Comparison of ENCODE assay signal across 20 cellular contexts in the genomic region with DNA sequence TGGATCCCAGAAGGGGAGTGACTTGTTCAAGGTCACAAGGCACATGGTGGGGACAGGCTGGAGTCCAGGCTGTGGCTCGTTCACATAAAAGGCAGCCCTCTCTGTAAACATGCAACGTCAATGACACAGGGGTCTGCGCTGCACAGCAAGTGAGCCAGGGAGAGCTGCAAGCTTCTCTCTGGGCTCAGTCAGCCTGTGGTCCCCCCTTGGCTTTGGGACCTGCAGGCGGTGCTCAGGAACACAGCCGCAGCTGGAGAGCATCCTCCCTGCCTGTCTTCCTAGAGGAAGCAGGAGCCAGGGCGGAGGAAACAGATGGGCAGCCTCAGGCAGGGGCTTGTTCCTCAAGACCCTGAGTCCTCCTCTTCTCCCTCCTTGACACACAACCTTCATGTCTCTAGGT.
DNase-seq lines count a peak whose midpoint lies in the region; TF ChIP-seq lines count a peak whose summit lies in the region.
"Had no signal": no experiment of that assay in that cellular context is flagged by ENCODE, and none has a peak within 500 bp of the region (broad histone marks: within the 10 kb centered on the region; RNA-seq: fewer than 3 reads in every experiment).

No MANE protein-coding gene starts in this region.

- H3K79me1 ChIP-seq in H9 (ENCODE audit: insufficient read depth, low read depth, low read length, poor library complexity, severe bottlenecking) (no peaks in the 10 kb centered on the region), neuronal stem cell (ENCODE audit: low read depth, low read length) (peaks cover 2% of the 10 kb centered on the region)

- no peak overlapping the region for H2BK20ac ChIP-seq in H9 (ENCODE audit: low read depth, low read length, poor library complexity, severe bottlenecking)

- H3K9me3 Mint-ChIP-seq in H9, result no peaks in the 10 kb centered on the region
- no peaks in the 10 kb centered on the region for H3K9me3 Mint-ChIP-seq in endothelial cell (ENCODE audit: unreplicated experiment)
- H3K9me3 Mint-ChIP-seq: IgD-negative memory B cell had no signal

- H3K9me3 ChIP-seq in BLaER1 (no peaks in the 10 kb centered on the region), H9 (ENCODE audit: control insufficient read depth, low read depth, low read length) (no peaks in the 10 kb centered on the region), neuronal stem cell (replicated peaks in 1 of 2; ENCODE audit: control insufficient read depth in 2 of 2, insufficient read depth in 1 of 2, low read depth in 1 of 2, low read length in 2 of 2) (no peaks in the 10 kb centered on the region)
- H3K9me3 ChIP-seq: HAP-1, SJCRH30 had no signal

- no peak for TF ChIP-seq CTCF in H9 (conservative IDR thresholded peaks at IDR 0.05)
- no peak for TF ChIP-seq CTCF in endothelial cell (IDR thresholded peaks at IDR 0.05; ENCODE audit: unreplicated experiment)

- H3K27ac ChIP-seq in BLaER1, result no peak overlapping the region
- no peak overlapping the region for H3K27ac ChIP-seq in H9 (ENCODE audit: insufficient read length, low read depth, low read length)
- no peak overlapping the region for H3K27ac ChIP-seq in neuronal stem cell (replicated peaks; ENCODE audit: low read length)
- H3K27ac ChIP-seq: C4-2B, SJCRH30 had no signal

- H3K36me3 Mint-ChIP-seq in H9 (ENCODE audit: insufficient read depth in 1 of 3, low read depth in 3 of 3) (no peaks in the 10 kb centered on the region; a peak in 1 of 7 replicates), endothelial cell (ENCODE audit: low read depth, unreplicated experiment) (no peaks in the 10 kb centered on the region)
- H3K36me3 Mint-ChIP-seq: IgD-negative memory B cell had no signal

- H4K5ac ChIP-seq in H9 (ENCODE audit: insufficient read length, low read depth, low read length), result no peak overlapping the region

- H2BK12ac ChIP-seq in H9 (ENCODE audit: insufficient read length, low read depth, low read length), result no peak overlapping the region
- no peak overlapping the region for H2BK12ac ChIP-seq in neuronal stem cell (ENCODE audit: low read length)

- no peak overlapping the region for H3K4ac ChIP-seq in H9 (ENCODE audit: low read depth, low read length)
- no peak overlapping the region for H3K4ac ChIP-seq in neuronal stem cell (ENCODE audit: low read length)

- POLR2A ChIA-PET in HEK293T (lab: Yijun Ruan, JAX), result no interaction called here

- no peaks in the 10 kb centered on the region for H3K23me2 ChIP-seq in H9 (ENCODE audit: insufficient read length, low read depth, low read length, poor library complexity, severe bottlenecking)

- CTCF ChIA-PET in HEK293T (lab: Yijun Ruan, JAX), result no interaction called here

- H2AK5ac ChIP-seq in H9 (ENCODE audit: insufficient read length, low read length), result no peak overlapping the region
- no peak overlapping the region for H2AK5ac ChIP-seq in neuronal stem cell (ENCODE audit: low read depth, low read length)

- H3K23ac ChIP-seq in H9 (ENCODE audit: insufficient read length, low read depth, low read length), result no peak overlapping the region
- H3K23ac ChIP-seq in neuronal stem cell (ENCODE audit: low read depth, low read length, poor library complexity), result no peak overlapping the region

- H3K4me1 Mint-ChIP-seq in H9 (peaks cover 28 to 35% of the 10 kb centered on the region in 2 experiments), endothelial cell (ENCODE audit: unreplicated experiment) (peaks cover 29% of the 10 kb centered on the region)

- no peaks in the 10 kb centered on the region for H3K27me3 ChIP-seq in BLaER1
- H3K27me3 ChIP-seq in H9 (ENCODE audit: insufficient read depth, low read length), result no peaks in the 10 kb centered on the region
- no peaks in the 10 kb centered on the region for H3K27me3 ChIP-seq in neuronal stem cell (ENCODE audit: control insufficient read depth in 3 of 3, insufficient read depth in 3 of 3, low read depth in 1 of 3, low read length in 3 of 3)
- H3K27me3 ChIP-seq: SJCRH30 had no signal

- H3K14ac ChIP-seq in H9 (ENCODE audit: insufficient read depth, low read length) (no peak overlapping the region), neuronal stem cell (ENCODE audit: low read length) (no peak overlapping the region)

- H3K36me3 ChIP-seq in BLaER1 (no peaks in the 10 kb centered on the region), neuronal stem cell (replicated peaks in 1 of 2; ENCODE audit: control insufficient read depth in 2 of 2, insufficient read depth in 2 of 2, low read length in 2 of 2) (peaks cover 0 to 12% of the 10 kb centered on the region in 2 donors)
- H3K36me3 ChIP-seq: HAP-1, SJCRH30 had no signal

- no peak overlapping the region for H3K4me3 ChIP-seq in BLaER1
- no peak overlapping the region for H3K4me3 ChIP-seq in neuronal stem cell (ENCODE audit: low read length in 2 of 2)
- H3K4me3 ChIP-seq: HAP-1, SJCRH30 had no signal

- peak; percentile 14 for DNase-seq in H9
- DNase-seq in endothelial cell (ENCODE audit: low spot score), result peak; percentile 50
- no peak for DNase-seq in neuronal stem cell (ENCODE audit: low spot score)
- DNase-seq in GOT3 (lab: John Stamatoyannopoulos, UW), result no peak
- no peak for DNase-seq in HEK293T (ENCODE audit: extremely low spot score)
- DNase-seq in OCI-M1 (lab: John Stamatoyannopoulos, UW), result no peak
- DNase-seq in pons (ENCODE audit: low spot score), result no peak
- DNase-seq: DMS 273 treated with DMSO at 0.1 percent for 48 hours, DND-41, Karpas-422, NCI-H1048, NCI-H1436, NCI-H1930, NCI-H2171, NCI-H526, SJCRH30 had no signal

- no peak overlapping the region for H2BK15ac ChIP-seq in H9 (ENCODE audit: low read depth, low read length)
- no peak overlapping the region for H2BK15ac ChIP-seq in neuronal stem cell (ENCODE audit: low read length)

- WGBS in H9 (ENCODE audit: extremely low coverage, insufficient read length, low lambda C conversion rate), result no CpG with 5 or more reads among the region's 6 CpGs
- no CpG with 5 or more reads among the region's 6 CpGs for WGBS in neuronal stem cell (ENCODE audit: extremely low coverage in 2 of 2, insufficient read length in 2 of 2, insufficient replicate concordance in 1 of 2), 2 donors

- H3K18ac ChIP-seq in H9 (ENCODE audit: insufficient read length, low read depth, low read length), result no peak overlapping the region
- H3K18ac ChIP-seq in neuronal stem cell (ENCODE audit: low read length), result peak overlapping the region; percentile 45

- H2AFZ ChIP-seq in H9 (ENCODE audit: low read length) (no peak overlapping the region), neuronal stem cell (ENCODE audit: low read length) (no peak overlapping the region)

- H3K9ac ChIP-seq in BLaER1 (no peak overlapping the region), H9 (ENCODE audit: extremely low read depth, insufficient read length, low read length) (no peak overlapping the region), neuronal stem cell (ENCODE audit: low read depth, low read length, poor library complexity) (no peak overlapping the region)

- H4K91ac ChIP-seq in H9 (ENCODE audit: insufficient read length, low read depth, low read length) (no peak overlapping the region), neuronal stem cell (ENCODE audit: low read depth, low read length, poor library complexity) (no peak overlapping the region)

- H4K20me1 ChIP-seq in BLaER1 (no peaks in the 10 kb centered on the region), H9 (ENCODE audit: control insufficient read depth, insufficient read depth, insufficient read length) (no peaks in the 10 kb centered on the region)

- H3K4me2 ChIP-seq in BLaER1, result peak overlapping the region; percentile 8; the same call in 1 of the 2 replicates
- H3K4me2 ChIP-seq in H9 (ENCODE audit: insufficient read depth, insufficient read length, low read length), result no peak overlapping the region
- H3K4me2 ChIP-seq in neuronal stem cell (ENCODE audit: insufficient read depth, low read length, poor library complexity, severe bottlenecking), result no peak overlapping the region

- no peak overlapping the region for H3K56ac ChIP-seq in H9 (ENCODE audit: insufficient read length, low read depth, low read length)

- no peaks in the 10 kb centered on the region for H3K79me2 ChIP-seq in H9 (ENCODE audit: insufficient read depth, low read length)

- no peak overlapping the region for H2BK120ac ChIP-seq in H9 (ENCODE audit: low read depth, low read length, poor library complexity, severe bottlenecking)
- no peak overlapping the region for H2BK120ac ChIP-seq in neuronal stem cell (ENCODE audit: low read depth, low read length)

- H2BK5ac ChIP-seq in H9 (ENCODE audit: insufficient read length, low read length) (no peak overlapping the region), neuronal stem cell (ENCODE audit: low read length) (no peak overlapping the region)

- no peak overlapping the region for H3T11ph ChIP-seq in H9 (ENCODE audit: low read length)

- no peak overlapping the region for H4K8ac ChIP-seq in H9 (replicated peaks; ENCODE audit: insufficient read length, low read depth, low read length)
- H4K8ac ChIP-seq in neuronal stem cell (ENCODE audit: low read depth, low read length), result no peak overlapping the region

- H3K4me1 ChIP-seq in BLaER1 (peaks cover 90% of the 10 kb centered on the region), H9 (ENCODE audit: insufficient read depth, low read length) (peaks cover 5% of the 10 kb centered on the region; the same call in 1 of the 2 replicates), neuronal stem cell (ENCODE audit: control insufficient read depth in 2 of 2, insufficient read depth in 1 of 2, low read depth in 1 of 2, low read length in 2 of 2) (peaks cover 17 to 25% of the 10 kb centered on the region in 2 donors)
- H3K4me1 ChIP-seq: HAP-1 had no signal

- H3K27ac Mint-ChIP-seq in H9 (no peak overlapping the region), endothelial cell (ENCODE audit: unreplicated experiment) (no peak overlapping the region)
- H3K27ac Mint-ChIP-seq: IgD-negative memory B cell had no signal

- H3K27me3 Mint-ChIP-seq in H9 (ENCODE audit: low read depth), result no peaks in the 10 kb centered on the region; the same call in 1 of the 2 replicates
- peaks cover 7% of the 10 kb centered on the region for H3K27me3 Mint-ChIP-seq in endothelial cell (ENCODE audit: unreplicated experiment)

- H3K4me3 Mint-ChIP-seq in H9 (no peak overlapping the region), endothelial cell (ENCODE audit: unreplicated experiment) (no peak overlapping the region)
- H3K4me3 Mint-ChIP-seq: IgD-negative memory B cell had no signal

TF ChIP-seq in HEK293T, 16 proteins besides CTCF, POLR2A, EP300 and RAD21:
- TF ChIP-seq FOXK2 (IDR thresholded peaks at IDR 0.05) (no peak), SUZ12 (IDR thresholded peaks at IDR 0.05) (no peak), HDGF (IDR thresholded peaks at IDR 0.05; ENCODE audit: borderline replicate concordance) (no peak)
- TF ChIP-seq, protein P1, sequence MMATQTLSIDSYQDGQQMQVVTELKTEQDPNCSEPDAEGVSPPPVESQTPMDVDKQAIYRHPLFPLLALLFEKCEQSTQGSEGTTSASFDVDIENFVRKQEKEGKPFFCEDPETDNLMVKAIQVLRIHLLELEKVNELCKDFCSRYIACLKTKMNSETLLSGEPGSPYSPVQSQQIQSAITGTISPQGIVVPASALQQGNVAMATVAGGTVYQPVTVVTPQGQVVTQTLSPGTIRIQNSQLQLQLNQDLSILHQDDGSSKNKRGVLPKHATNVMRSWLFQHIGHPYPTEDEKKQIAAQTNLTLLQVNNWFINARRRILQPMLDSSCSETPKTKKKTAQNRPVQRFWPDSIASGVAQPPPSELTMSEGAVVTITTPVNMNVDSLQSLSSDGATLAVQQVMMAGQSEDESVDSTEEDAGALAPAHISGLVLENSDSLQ (IDR thresholded peaks at IDR 0.05), result no peak

Comparison
In these comparisons a context has a peak if more than half of its experiments do, and no peak if none do; other contexts are left out.
1. DNase-seq: peak in H9 (single experiment) and endothelial cell (single experiment); none in neuronal stem cell (single experiment), GOT3 (single experiment), HEK293T (single experiment), OCI-M1 (single experiment) and pons (single experiment).